17 cellular contexts compared by ENCODE assay signal in genomic region chr12:25025260-25025659, GRCh38.
"Had no signal": no experiment of that assay in that cellular context is flagged by ENCODE, and none has a peak within 500 bp of the region (broad histone marks: within the 10 kb centered on the region; RNA-seq: fewer than 3 reads in every experiment).

No MANE protein-coding gene starts in this region.

- H3K4me3 Mint-ChIP-seq: naive B cell; T-helper 2 cell treated with Interferon-gamma antibody and Interleukin-4, amounts not matched to agents 5 μg/mL and 100 μg/mL, for 36 hours had no signal

- FAIRE-seq: endometrium, keratinocyte had no signal

- H3K27ac ChIP-seq: ascending aorta, breast epithelium, neutrophil, tibial nerve had no signal

- H3K27me3 Mint-ChIP-seq: naive B cell had no signal

- H3K36me3 ChIP-seq: ascending aorta, breast epithelium, neutrophil, tibial nerve had no signal

- H3K27me3 ChIP-seq: ascending aorta, breast epithelium, neutrophil, tibial nerve had no signal

- H3K27ac Mint-ChIP-seq: naive B cell; T-helper 2 cell treated with Interferon-gamma antibody and Interleukin-4, amounts not matched to agents 5 μg/mL and 100 μg/mL, for 36 hours had no signal

- H3K9me3 ChIP-seq: ascending aorta, breast epithelium, neutrophil, tibial nerve had no signal

- H3K4me3 ChIP-seq: ascending aorta, breast epithelium, tibial nerve had no signal

- H3K9me3 Mint-ChIP-seq: T-helper 2 cell treated with Interferon-gamma antibody and Interleukin-4, amounts not matched to agents 5 μg/mL and 100 μg/mL, for 36 hours had no signal

- DNase-seq: activated CD4-positive, alpha-beta T cell treated with anti-CD3 and anti-CD28 coated beads, Interleukin-2, amount 50 U/mL, for 1 hour; activated CD8-positive, alpha-beta memory T cell treated with anti-CD3 and anti-CD28 coated beads for 24 hours; activated naive CD4-positive, alpha-beta T cell; dermis blood vessel endothelial cell; naive B cell; posterior cingulate gyrus; stimulated activated CD4-positive, alpha-beta T cell treated with anti-CD3 and anti-CD28 coated beads, Interleukin-15, amount 100 ng/mL, for 24 hours; stimulated activated CD4-positive, alpha-beta T cell treated with anti-CD3 and anti-CD28 coated beads, Interleukin-4, amount 100 ng/mL, for 24 hours; stimulated activated naive CD4-positive, alpha-beta T cell had no signal

- H3K36me3 Mint-ChIP-seq: naive B cell had no signal

- ATAC-seq: left lobe of liver had no signal

- H3K4me1 ChIP-seq: ascending aorta, breast epithelium, tibial nerve had no signal
